Comparison of ENCODE assay signal across 33 cellular contexts in genomic region chr20:25707695-25708094, GRCh38.
"Had no signal": no experiment of that assay in that cellular context is flagged by ENCODE, and none has a peak within 500 bp of the region (broad histone marks: within the 10 kb centered on the region; RNA-seq: fewer than 3 reads in every experiment).

No MANE protein-coding gene starts in this region.

- H3K4me3 Mint-ChIP-seq: activated CD4-positive, alpha-beta memory T cell treated with anti-CD3 and anti-CD28 coated beads for 36 hours; brain had no signal

- H3K4me3 ChIP-seq: adrenal gland, cardiac muscle cell had no signal

- H3K9me3 ChIP-seq: adrenal gland had no signal

- ATAC-seq: activated CD8-positive, alpha-beta T cell treated with anti-CD3 and anti-CD28 coated beads for 36 hours; activated naive CD4-positive, alpha-beta T cell treated with anti-CD3 and anti-CD28 coated beads, Interleukin-2, amount 50 U/mL, for 72 hours; activated T-cell treated with anti-CD3 and anti-CD28 coated beads, Interleukin-2, amount 50 U/mL, for 4 hours; activated T-cell treated with anti-CD3 and anti-CD28 coated beads, Interleukin-2, amount 50 U/mL, for 72 hours; activated T-helper 17 cell treated with anti-CD3 and anti-CD28 coated beads, Interleukin-2, amount 50 U/mL, for 72 hours had no signal

- H3K27ac Mint-ChIP-seq: activated B cell treated with CpG ODN at 0.5 μM for 24 hours; activated CD4-positive, alpha-beta T cell treated with anti-CD3 and anti-CD28 coated beads, Interleukin-2, amount 10 ng/mL, durations not matched to agents 24 days and 14 days; brain had no signal

- H3K27ac ChIP-seq: adrenal gland, cardiac muscle cell, VCaP had no signal

- H3K27me3 ChIP-seq: adrenal gland, cardiac muscle cell had no signal

- H3K9me3 Mint-ChIP-seq: activated T-helper 17 cell treated with anti-CD3 and anti-CD28 coated beads, Interleukin-2, amount 50 U/mL, for 72 hours had no signal

- H3K4me1 Mint-ChIP-seq: brain had no signal

- H3K4me1 ChIP-seq: adrenal gland had no signal

- H3K36me3 ChIP-seq: adrenal gland, cardiac muscle cell had no signal

- DNase-seq: activated B cell treated with CpG ODN at 0.5 μM for 24 hours; activated CD4-positive, alpha-beta memory T cell treated with anti-CD3 and anti-CD28 coated beads for 36 hours; activated CD4-positive, alpha-beta T cell treated with anti-CD3 and anti-CD28 coated beads for 4 hours; activated CD4-positive, alpha-beta T cell treated with anti-CD3 and anti-CD28 coated beads, Interleukin-2, amount 10 ng/mL, durations not matched to agents 24 days and 14 days; activated CD4-positive, alpha-beta T cell treated with anti-CD3 and anti-CD28 coated beads, Interleukin-2, amount 50 U/mL, for 1 hour; activated CD4-positive, alpha-beta T cell treated with anti-CD3 and anti-CD28 coated beads, Interleukin-2, amount 50 U/mL, for 4 hours; activated CD4-positive, CD25-positive, alpha-beta regulatory T cell treated with anti-CD3 and anti-CD28 coated beads, Interleukin-2, amount 50 U/mL, for 72 hours; activated CD8-positive, alpha-beta memory T cell treated with anti-CD3 and anti-CD28 coated beads, Interleukin-2, amount 50 U/mL, for 4 hours; activated CD8-positive, alpha-beta T cell treated with anti-CD3 and anti-CD28 coated beads for 36 hours; activated effector memory CD4-positive, alpha-beta T cell treated with anti-CD3 and anti-CD28 coated beads, Interleukin-2, amount 50 U/mL, for 16 hours; activated gamma-delta T cell treated with Interleukin-2 at 50 U/mL for 16 hours; activated naive CD4-positive, alpha-beta T cell; activated naive CD4-positive, alpha-beta T cell treated with anti-CD3 and anti-CD28 coated beads for 36 hours; activated naive CD4-positive, alpha-beta T cell treated with anti-CD3 and anti-CD28 coated beads, Interleukin-2, amount 50 U/mL, for 16 hours; activated naive CD8-positive, alpha-beta T cell treated with anti-CD3 and anti-CD28 coated beads for 36 hours; activated T-cell treated with anti-CD3 and anti-CD28 coated beads for 4 hours; activated T-cell treated with anti-CD3 and anti-CD28 coated beads, Interleukin-2, amount 50 U/mL, for 1 hour; activated T-cell treated with anti-CD3 and anti-CD28 coated beads, Interleukin-2, amount 50 U/mL, for 4 hours; activated T-cell treated with anti-CD3 and anti-CD28 coated beads, Interleukin-2, amount 50 U/mL, for 72 hours; adrenal gland; amniotic stem cell; aorta; caudate nucleus; cerebellar nuclear complex; T-helper 1 cell; T-helper 2 cell; T-helper 9 cell had no signal

- H3K27me3 Mint-ChIP-seq: activated B cell treated with CpG ODN at 0.5 μM for 24 hours; activated CD4-positive, alpha-beta memory T cell treated with anti-CD3 and anti-CD28 coated beads for 36 hours; activated CD8-positive, alpha-beta T cell treated with anti-CD3 and anti-CD28 coated beads for 36 hours; activated naive CD8-positive, alpha-beta T cell treated with anti-CD3 and anti-CD28 coated beads for 36 hours; activated T-helper 17 cell treated with anti-CD3 and anti-CD28 coated beads, Interleukin-2, amount 50 U/mL, for 72 hours; brain; central memory CD8-positive, alpha-beta T cell had no signal
